ENCODE assay signal across 7 cellular contexts in the genomic region with DNA sequence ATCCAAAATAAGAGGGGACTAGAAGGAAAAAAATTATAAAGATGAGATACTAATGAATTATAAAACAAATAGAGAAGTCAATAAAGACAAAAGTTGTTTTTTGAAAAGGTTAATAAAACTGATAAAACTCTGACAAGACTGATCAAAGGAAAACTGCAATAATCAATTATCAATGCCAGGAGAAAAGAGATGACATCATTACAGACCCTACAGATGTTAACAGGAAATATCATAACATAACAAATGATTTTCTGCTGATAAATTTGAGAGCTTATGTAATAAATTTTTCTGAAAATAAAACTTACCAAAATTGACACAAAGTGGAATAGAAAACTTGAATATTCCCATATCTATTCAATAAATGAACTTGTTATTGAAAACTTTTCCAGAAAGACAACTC.
"Had no signal": no experiment of that assay in that cellular context is flagged by ENCODE, and none has a peak within 500 bp of the region (broad histone marks: within the 10 kb centered on the region; RNA-seq: fewer than 3 reads in every experiment).

No MANE protein-coding gene starts in this region.

- H3K9ac ChIP-seq: KMS-11 had no signal

- ATAC-seq: K562 had no signal

- H3K4me3 ChIP-seq: K562 had no signal

- DNase-seq: IMR-90, KBM-7, KG1 had no signal

- FAIRE-seq: HTR-8/SVneo had no signal

- H3K4me2 ChIP-seq: KMS-11 had no signal

- H3K27ac ChIP-seq: HL-60, KMS-11 had no signal
